In the genomic region with DNA sequence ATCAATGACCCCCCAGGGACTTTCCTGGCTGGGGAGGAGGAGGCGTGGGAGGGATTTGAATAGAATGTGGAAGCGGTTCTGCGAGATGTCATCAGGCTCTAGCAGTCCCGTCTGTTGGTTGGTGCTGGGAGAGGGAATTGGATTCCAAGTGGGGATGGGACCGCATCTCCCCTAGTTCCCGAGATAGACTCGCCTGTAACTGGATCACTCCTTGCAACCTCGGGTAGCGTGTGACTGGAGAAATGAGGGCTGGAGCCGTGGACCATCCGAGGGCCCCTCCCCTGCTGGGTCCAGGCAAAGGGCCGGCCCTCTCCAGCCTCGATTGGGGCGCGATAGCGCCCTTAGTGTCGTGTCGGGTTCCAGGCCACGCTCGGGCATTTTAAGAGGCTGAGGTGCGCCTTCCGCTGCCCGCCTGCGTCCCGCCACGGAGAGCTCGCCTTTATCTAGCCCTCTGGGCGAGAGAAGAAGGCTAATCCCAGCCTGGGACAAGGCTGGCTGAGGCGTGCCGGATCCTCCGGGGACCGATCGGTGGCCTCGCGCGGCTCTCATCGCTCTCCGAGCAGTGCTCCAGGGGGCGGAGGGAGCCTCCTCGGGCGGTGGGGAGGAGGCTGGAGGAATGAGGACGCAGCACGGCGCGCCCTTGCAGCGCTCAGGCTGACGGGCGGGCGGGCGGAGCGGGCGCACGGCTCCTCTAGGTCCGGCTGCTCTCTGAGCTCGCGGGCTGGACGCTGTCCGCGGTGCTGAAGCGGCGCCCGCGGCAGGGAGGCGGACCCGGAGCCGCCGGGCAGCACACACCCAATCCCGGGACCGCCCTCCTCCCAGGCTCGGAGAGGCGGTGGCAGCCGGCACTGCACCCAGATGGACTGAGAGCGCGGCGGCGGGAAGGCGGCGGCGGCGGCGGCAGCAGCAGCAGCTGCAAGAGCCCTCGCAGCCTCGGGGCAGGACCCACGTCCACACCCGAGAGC, we compare ENCODE assay signal across 8 cellular contexts.
DNase-seq lines count a peak whose midpoint lies in the region; ATAC-seq, FAIRE-seq and TF ChIP-seq lines count a peak whose summit lies in the region.

No MANE protein-coding gene starts in this region.

- no peak overlapping the region for H3K27ac ChIP-seq in AG04450 (ENCODE audit: low read depth, low read length)
- no peak overlapping the region for H3K27ac ChIP-seq in coronary artery
- no peak overlapping the region for H3K27ac ChIP-seq in kidney (ENCODE audit: low read depth in 2 of 2, low read length in 2 of 2)

- ATAC-seq in GM19468 (IDR thresholded peaks at IDR 0.05; ENCODE audit: extremely low read depth, unreplicated experiment) (peak; percentile 19), HG03439 (IDR thresholded peaks at IDR 0.05; ENCODE audit: unreplicated experiment) (no peak)

- no peak for FAIRE-seq in kidney (lab: Jason Lieb, UNC)

- DNase-seq in AG04450 (ENCODE audit: low read depth, low spot score), result peak; percentile 74
- DNase-seq in NCI-H2227 (lab: John Stamatoyannopoulos, UW; ENCODE audit: unreplicated experiment), result peak; percentile 79
- DNase-seq in activated CD4-positive, alpha-beta T cell treated with anti-CD3 and anti-CD28 coated beads, Interleukin-2, amount 10 ng/mL, durations not matched to agents 24 days and 14 days, result peak; percentile 95
- DNase-seq in coronary artery (ENCODE audit: low spot score), result peak; percentile 83
- peak; percentile 95 for DNase-seq in kidney
- DNase-seq in stimulated activated CD4-positive, alpha-beta T cell treated with anti-CD3 and anti-CD28 coated beads, Interleukin-15, amount 100 ng/mL, for 24 hours, result peak; percentile 85

- POLR2A ChIA-PET in AG04450 (lab: Yijun Ruan, JAX), result interaction anchor here (0.6 to 0.9 kb wide), 4 partner anchors 11 to 1434 kb away, joined by 3 to 6 read pairs (median 4); partner anchors contain the start of gene SMTN

- no peak overlapping the region for H3K27ac Mint-ChIP-seq in activated CD4-positive, alpha-beta T cell treated with anti-CD3 and anti-CD28 coated beads, Interleukin-2, amount 10 ng/mL, durations not matched to agents 24 days and 14 days

- H3K27me3 Mint-ChIP-seq in activated CD4-positive, alpha-beta T cell treated with anti-CD3 and anti-CD28 coated beads, Interleukin-2, amount 10 ng/mL, durations not matched to agents 24 days and 14 days, result peaks cover 22% of the 10 kb centered on the region

- intact Hi-C loops in activated CD4-positive, alpha-beta T cell treated with anti-CD3 and anti-CD28 coated beads, Interleukin-2, amount 10 ng/mL, durations not matched to agents 24 days and 14 days (cut with micrococcal nuclease), result no loop called here
- intact Hi-C loops in kidney (cut with DNase I), result no loop called here

- peak overlapping the region; percentile 48 for H3K4me3 ChIP-seq in AG04450 (ENCODE audit: low read depth, low read length)
- peak overlapping the region; percentile 44 for H3K4me3 ChIP-seq in coronary artery
- H3K4me3 ChIP-seq in kidney (ENCODE audit: low read length in 2 of 2), result peak overlapping the region in 1 of 2 donors; percentile 37

- H3K4me1 Mint-ChIP-seq in activated CD4-positive, alpha-beta T cell treated with anti-CD3 and anti-CD28 coated beads, Interleukin-2, amount 10 ng/mL, durations not matched to agents 24 days and 14 days, result peaks cover 3% of the 10 kb centered on the region

- no peaks in the 10 kb centered on the region for H3K36me3 Mint-ChIP-seq in activated CD4-positive, alpha-beta T cell treated with anti-CD3 and anti-CD28 coated beads, Interleukin-2, amount 10 ng/mL, durations not matched to agents 24 days and 14 days (ENCODE audit: low read depth)

- peaks cover 8% of the 10 kb centered on the region for H3K27me3 ChIP-seq in AG04450 (ENCODE audit: control insufficient read depth, insufficient read depth, low read length)

- H3K9me3 Mint-ChIP-seq in activated CD4-positive, alpha-beta T cell treated with anti-CD3 and anti-CD28 coated beads, Interleukin-2, amount 10 ng/mL, durations not matched to agents 24 days and 14 days, result no peaks in the 10 kb centered on the region

- no peak overlapping the region for H3K4me3 Mint-ChIP-seq in activated CD4-positive, alpha-beta T cell treated with anti-CD3 and anti-CD28 coated beads, Interleukin-2, amount 10 ng/mL, durations not matched to agents 24 days and 14 days

- CTCF ChIA-PET in AG04450 (lab: Charles Lee), result interaction anchor here (0.9 to 1.4 kb wide), 2 partner anchors 38 to 118 kb away, joined by 3 to 4 read pairs; no protein-coding TSS in a partner anchor

- peak; percentile 22; the same call in 1 of the 2 replicates for TF ChIP-seq CTCF in AG04450 (IDR thresholded peaks at IDR 0.05; ENCODE audit: low read depth, low read length)
- TF ChIP-seq CTCF in coronary artery (IDR thresholded peaks at IDR 0.05), result peak; percentile 26
- TF ChIP-seq CTCF in kidney (IDR thresholded peaks at IDR 0.05; ENCODE audit: borderline replicate concordance, extremely low read depth, insufficient read depth), result peak; percentile 17

- H3K4me1 ChIP-seq in kidney (ENCODE audit: control insufficient read depth in 1 of 2, insufficient read depth in 1 of 2, low read depth in 1 of 2, low read length in 2 of 2), result peaks cover 0 to 10% of the 10 kb centered on the region in 2 donors

- no peak overlapping the region for H3K9ac ChIP-seq in kidney (ENCODE audit: low read length in 2 of 2)

- H3K9me3 ChIP-seq in AG04450 (ENCODE audit: control insufficient read depth, insufficient read depth, low read length) (no peaks in the 10 kb centered on the region), kidney (ENCODE audit: control insufficient read depth in 1 of 2, low read length in 2 of 2) (no peaks in the 10 kb centered on the region)

- no peaks in the 10 kb centered on the region for H3K36me3 ChIP-seq in kidney (ENCODE audit: control insufficient read depth in 1 of 2, insufficient read depth in 2 of 2, low read length in 2 of 2)
